20 cellular contexts compared by ENCODE assay signal in the genomic region with DNA sequence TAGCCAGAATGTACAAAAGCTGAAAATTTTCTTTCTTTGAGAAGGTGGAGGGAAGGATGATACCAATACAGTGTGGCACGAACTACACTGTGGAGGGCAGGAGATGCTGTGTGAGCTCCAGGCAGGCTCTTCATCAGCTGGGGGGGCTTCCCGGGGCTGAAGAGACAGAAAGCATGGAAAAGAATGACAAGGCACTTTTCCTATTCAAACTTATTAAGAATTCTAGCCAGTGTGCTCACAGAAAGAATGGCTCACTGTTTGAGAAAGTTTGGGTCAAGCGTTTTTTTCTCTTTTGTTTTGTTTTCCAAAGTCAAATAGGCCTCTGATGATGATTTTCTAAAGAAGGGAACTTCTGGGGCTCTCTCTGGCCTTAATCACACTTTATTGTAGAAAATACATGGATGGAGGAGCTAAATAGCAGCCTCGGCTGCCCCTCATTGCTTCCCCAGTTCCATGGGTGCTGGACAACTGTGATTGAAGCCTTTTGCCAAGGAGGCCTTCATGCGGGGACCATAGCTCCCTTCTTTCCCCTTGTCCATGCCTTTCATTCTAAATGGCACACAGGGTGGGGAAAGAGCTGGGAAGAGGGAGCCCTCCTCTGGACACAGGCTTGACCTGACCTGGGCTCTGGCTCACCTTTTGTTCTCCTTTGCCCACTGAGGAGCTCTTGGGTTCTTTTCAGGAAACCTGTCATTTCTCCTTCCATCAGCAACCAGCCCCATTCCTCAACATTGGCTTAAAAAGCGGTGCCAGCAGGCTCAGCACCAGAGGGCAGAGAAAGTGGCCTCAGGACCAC.
"Had no signal": no experiment of that assay in that cellular context is flagged by ENCODE, and none has a peak within 500 bp of the region (broad histone marks: within the 10 kb centered on the region; RNA-seq: fewer than 3 reads in every experiment).

No MANE protein-coding gene starts in this region.

- H3K27ac ChIP-seq: brain microvascular endothelial cell, lower lobe of right lung, psoas muscle, thyroid gland, uterus had no signal

- ATAC-seq: activated CD4-positive, CD25-positive, alpha-beta regulatory T cell treated with anti-CD3 and anti-CD28 coated beads, Interleukin-2, amount 50 U/mL, for 24 hours; activated CD8-positive, alpha-beta T cell treated with anti-CD3 and anti-CD28 coated beads, Interleukin-2, amount 10 ng/mL, durations not matched to agents 7 days and 5 days; activated naive CD8-positive, alpha-beta T cell treated with anti-CD3 and anti-CD28 coated beads, Interleukin-2, amount 50 U/mL, for 24 hours; lower lobe of right lung; psoas muscle; right cardiac atrium; stimulated activated memory B cell treated with anti-CD40 and anti-IgM and Interleukin-4, amounts not matched to agents 10 μg/mL and 1 μg/mL and 100 μg/mL, for 72 hours had no signal

- H3K27ac Mint-ChIP-seq: activated CD4-positive, alpha-beta T cell treated with anti-CD3 and anti-CD28 coated beads, Interleukin-2, amount 10 ng/mL, durations not matched to agents 7 days and 5 days; activated CD8-positive, alpha-beta T cell treated with anti-CD3 and anti-CD28 coated beads, Interleukin-2, amount 10 ng/mL, durations not matched to agents 7 days and 5 days; activated naive CD4-positive, alpha-beta T cell treated with anti-CD3 and anti-CD28 coated beads for 36 hours; activated naive CD8-positive, alpha-beta T cell treated with anti-CD3 and anti-CD28 coated beads, Interleukin-2, amount 50 U/mL, for 24 hours; activated T-cell treated with anti-CD3 and anti-CD28 coated beads, Interleukin-2, amount 50 U/mL, for 24 hours; natural killer cell treated with Interleukin-12 subunit alpha and Interleukin-12 subunit beta and Interleukin-15 and Interleukin-18, amount 100 ng/mL, for 72 hours; stimulated activated memory B cell treated with anti-CD40 and anti-IgM and Interleukin-4, amounts not matched to agents 10 μg/mL and 1 μg/mL and 100 μg/mL, for 72 hours had no signal

- DNase-seq: activated CD4-positive, alpha-beta T cell treated with anti-CD3 and anti-CD28 coated beads, Interleukin-2, amount 10 ng/mL, durations not matched to agents 7 days and 5 days; activated CD8-positive, alpha-beta T cell treated with anti-CD3 and anti-CD28 coated beads, Interleukin-2, amount 10 ng/mL, durations not matched to agents 7 days and 5 days; activated naive CD4-positive, alpha-beta T cell treated with anti-CD3 and anti-CD28 coated beads for 36 hours; activated naive CD8-positive, alpha-beta T cell treated with anti-CD3 and anti-CD28 coated beads, Interleukin-2, amount 50 U/mL, for 24 hours; activated T-cell treated with anti-CD3 and anti-CD28 coated beads, Interleukin-2, amount 50 U/mL, for 24 hours; aorta; brain microvascular endothelial cell; cortex of kidney; effector CD8-positive, alpha-beta T cell; lower lobe of right lung; psoas muscle; right cardiac atrium; small intestine; stimulated activated CD4-positive, alpha-beta T cell treated with anti-CD3 and anti-CD28 coated beads, Interleukin-4, amount 100 ng/mL, for 1 hour; T1000; thyroid gland; uterus had no signal

- H3K4me1 Mint-ChIP-seq: activated CD4-positive, alpha-beta T cell treated with anti-CD3 and anti-CD28 coated beads, Interleukin-2, amount 10 ng/mL, durations not matched to agents 7 days and 5 days; activated naive CD8-positive, alpha-beta T cell treated with anti-CD3 and anti-CD28 coated beads, Interleukin-2, amount 50 U/mL, for 24 hours; stimulated activated memory B cell treated with anti-CD40 and anti-IgM and Interleukin-4, amounts not matched to agents 10 μg/mL and 1 μg/mL and 100 μg/mL, for 72 hours had no signal

- H3K9me3 Mint-ChIP-seq: activated CD4-positive, alpha-beta T cell treated with anti-CD3 and anti-CD28 coated beads, Interleukin-2, amount 10 ng/mL, durations not matched to agents 7 days and 5 days; activated naive CD4-positive, alpha-beta T cell treated with anti-CD3 and anti-CD28 coated beads for 36 hours; activated naive CD8-positive, alpha-beta T cell treated with anti-CD3 and anti-CD28 coated beads, Interleukin-2, amount 50 U/mL, for 24 hours; activated T-cell treated with anti-CD3 and anti-CD28 coated beads, Interleukin-2, amount 50 U/mL, for 24 hours; natural killer cell treated with Interleukin-12 subunit alpha and Interleukin-12 subunit beta and Interleukin-15 and Interleukin-18, amount 100 ng/mL, for 72 hours; stimulated activated memory B cell treated with anti-CD40 and anti-IgM and Interleukin-4, amounts not matched to agents 10 μg/mL and 1 μg/mL and 100 μg/mL, for 72 hours had no signal

- H3K4me3 Mint-ChIP-seq: activated CD4-positive, alpha-beta T cell treated with anti-CD3 and anti-CD28 coated beads, Interleukin-2, amount 10 ng/mL, durations not matched to agents 7 days and 5 days; activated CD8-positive, alpha-beta T cell treated with anti-CD3 and anti-CD28 coated beads, Interleukin-2, amount 10 ng/mL, durations not matched to agents 7 days and 5 days; activated naive CD4-positive, alpha-beta T cell treated with anti-CD3 and anti-CD28 coated beads for 36 hours; activated naive CD8-positive, alpha-beta T cell treated with anti-CD3 and anti-CD28 coated beads, Interleukin-2, amount 50 U/mL, for 24 hours; activated T-cell treated with anti-CD3 and anti-CD28 coated beads, Interleukin-2, amount 50 U/mL, for 24 hours; natural killer cell treated with Interleukin-12 subunit alpha and Interleukin-12 subunit beta and Interleukin-15 and Interleukin-18, amount 100 ng/mL, for 72 hours; stimulated activated memory B cell treated with anti-CD40 and anti-IgM and Interleukin-4, amounts not matched to agents 10 μg/mL and 1 μg/mL and 100 μg/mL, for 72 hours had no signal

- H3K27me3 Mint-ChIP-seq: activated CD4-positive, alpha-beta T cell treated with anti-CD3 and anti-CD28 coated beads, Interleukin-2, amount 10 ng/mL, durations not matched to agents 7 days and 5 days; activated naive CD8-positive, alpha-beta T cell treated with anti-CD3 and anti-CD28 coated beads, Interleukin-2, amount 50 U/mL, for 24 hours; activated T-cell treated with anti-CD3 and anti-CD28 coated beads, Interleukin-2, amount 50 U/mL, for 24 hours; natural killer cell treated with Interleukin-12 subunit alpha and Interleukin-12 subunit beta and Interleukin-15 and Interleukin-18, amount 100 ng/mL, for 72 hours; stimulated activated memory B cell treated with anti-CD40 and anti-IgM and Interleukin-4, amounts not matched to agents 10 μg/mL and 1 μg/mL and 100 μg/mL, for 72 hours had no signal

- H3K36me3 Mint-ChIP-seq: natural killer cell treated with Interleukin-12 subunit alpha and Interleukin-12 subunit beta and Interleukin-15 and Interleukin-18, amount 100 ng/mL, for 72 hours; stimulated activated memory B cell treated with anti-CD40 and anti-IgM and Interleukin-4, amounts not matched to agents 10 μg/mL and 1 μg/mL and 100 μg/mL, for 72 hours had no signal
